ENCODE assay signal across 1 cellular context in the genomic region with DNA sequence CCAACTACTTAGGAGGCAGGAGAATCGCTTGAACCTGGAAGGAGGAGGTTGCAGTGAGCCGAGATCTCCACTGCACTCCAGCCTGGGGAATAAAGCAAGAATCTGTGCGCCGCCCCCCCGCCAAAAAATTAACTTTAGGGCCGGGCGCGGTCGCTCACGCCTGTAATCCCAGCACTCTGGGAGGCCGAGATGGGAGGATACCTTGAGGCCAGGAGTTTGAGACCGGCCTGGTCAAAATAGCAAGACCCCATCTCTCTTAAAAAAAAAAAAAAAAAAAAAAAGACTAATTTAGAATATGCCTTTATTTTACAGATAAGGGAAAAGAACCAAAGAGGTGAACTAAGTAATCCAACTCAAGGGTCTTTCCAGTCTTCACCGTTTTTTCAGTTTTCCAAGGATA.
TF ChIP-seq lines count a peak whose summit lies in the region.

No MANE protein-coding gene starts in this region.

TF ChIP-seq in GM12878, 131 proteins besides CTCF, POLR2A, EP300 and RAD21:
- TF ChIP-seq, protein P1, sequence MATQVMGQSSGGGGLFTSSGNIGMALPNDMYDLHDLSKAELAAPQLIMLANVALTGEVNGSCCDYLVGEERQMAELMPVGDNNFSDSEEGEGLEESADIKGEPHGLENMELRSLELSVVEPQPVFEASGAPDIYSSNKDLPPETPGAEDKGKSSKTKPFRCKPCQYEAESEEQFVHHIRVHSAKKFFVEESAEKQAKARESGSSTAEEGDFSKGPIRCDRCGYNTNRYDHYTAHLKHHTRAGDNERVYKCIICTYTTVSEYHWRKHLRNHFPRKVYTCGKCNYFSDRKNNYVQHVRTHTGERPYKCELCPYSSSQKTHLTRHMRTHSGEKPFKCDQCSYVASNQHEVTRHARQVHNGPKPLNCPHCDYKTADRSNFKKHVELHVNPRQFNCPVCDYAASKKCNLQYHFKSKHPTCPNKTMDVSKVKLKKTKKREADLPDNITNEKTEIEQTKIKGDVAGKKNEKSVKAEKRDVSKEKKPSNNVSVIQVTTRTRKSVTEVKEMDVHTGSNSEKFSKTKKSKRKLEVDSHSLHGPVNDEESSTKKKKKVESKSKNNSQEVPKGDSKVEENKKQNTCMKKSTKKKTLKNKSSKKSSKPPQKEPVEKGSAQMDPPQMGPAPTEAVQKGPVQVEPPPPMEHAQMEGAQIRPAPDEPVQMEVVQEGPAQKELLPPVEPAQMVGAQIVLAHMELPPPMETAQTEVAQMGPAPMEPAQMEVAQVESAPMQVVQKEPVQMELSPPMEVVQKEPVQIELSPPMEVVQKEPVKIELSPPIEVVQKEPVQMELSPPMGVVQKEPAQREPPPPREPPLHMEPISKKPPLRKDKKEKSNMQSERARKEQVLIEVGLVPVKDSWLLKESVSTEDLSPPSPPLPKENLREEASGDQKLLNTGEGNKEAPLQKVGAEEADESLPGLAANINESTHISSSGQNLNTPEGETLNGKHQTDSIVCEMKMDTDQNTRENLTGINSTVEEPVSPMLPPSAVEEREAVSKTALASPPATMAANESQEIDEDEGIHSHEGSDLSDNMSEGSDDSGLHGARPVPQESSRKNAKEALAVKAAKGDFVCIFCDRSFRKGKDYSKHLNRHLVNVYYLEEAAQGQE (IDR thresholded peaks at IDR 0.05; ENCODE audit: low read depth, low read length): no peak
- no peak for TF ChIP-seq NR2F1 (conservative IDR thresholded peaks at IDR 0.05)
- TF ChIP-seq KAT2A (conservative IDR thresholded peaks at IDR 0.05; ENCODE audit: control insufficient read depth, low read depth, low read length): no peak
- TF ChIP-seq HDGF (IDR thresholded peaks at IDR 0.05): no peak
- no peak for TF ChIP-seq PML (IDR thresholded peaks at IDR 0.05; ENCODE audit: low read length)
- TF ChIP-seq, protein P2, sequence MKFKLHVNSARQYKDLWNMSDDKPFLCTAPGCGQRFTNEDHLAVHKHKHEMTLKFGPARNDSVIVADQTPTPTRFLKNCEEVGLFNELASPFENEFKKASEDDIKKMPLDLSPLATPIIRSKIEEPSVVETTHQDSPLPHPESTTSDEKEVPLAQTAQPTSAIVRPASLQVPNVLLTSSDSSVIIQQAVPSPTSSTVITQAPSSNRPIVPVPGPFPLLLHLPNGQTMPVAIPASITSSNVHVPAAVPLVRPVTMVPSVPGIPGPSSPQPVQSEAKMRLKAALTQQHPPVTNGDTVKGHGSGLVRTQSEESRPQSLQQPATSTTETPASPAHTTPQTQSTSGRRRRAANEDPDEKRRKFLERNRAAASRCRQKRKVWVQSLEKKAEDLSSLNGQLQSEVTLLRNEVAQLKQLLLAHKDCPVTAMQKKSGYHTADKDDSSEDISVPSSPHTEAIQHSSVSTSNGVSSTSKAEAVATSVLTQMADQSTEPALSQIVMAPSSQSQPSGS (IDR thresholded peaks at IDR 0.05; ENCODE audit: low read length): no peak
- no peak for TF ChIP-seq ZNF24 (IDR thresholded peaks at IDR 0.05)
